ENCODE assay signal across 30 cellular contexts in genomic region chrX:70354726-70355125, GRCh38.
"Had no signal": no experiment of that assay in that cellular context is flagged by ENCODE, and none has a peak within 500 bp of the region (broad histone marks: within the 10 kb centered on the region; RNA-seq: fewer than 3 reads in every experiment).

No MANE protein-coding gene starts in this region.

- H3K27ac ChIP-seq: adrenal gland, brain microvascular endothelial cell, coronary artery, epithelial cell of prostate, esophagus squamous epithelium, WERI-Rb-1 had no signal

- H3K27me3 Mint-ChIP-seq: activated B cell treated with CpG ODN at 0.5 μM for 24 hours; activated CD8-positive, alpha-beta T cell treated with anti-CD3 and anti-CD28 coated beads for 36 hours; activated naive CD4-positive, alpha-beta T cell treated with anti-CD3 and anti-CD28 coated beads, Interleukin-2, amount 50 U/mL, for 24 hours; activated naive CD8-positive, alpha-beta T cell treated with anti-CD3 and anti-CD28 coated beads for 36 hours; activated naive CD8-positive, alpha-beta T cell treated with anti-CD3 and anti-CD28 coated beads, Interleukin-2, amount 50 U/mL, for 24 hours; activated T-helper 17 cell treated with anti-CD3 and anti-CD28 coated beads, Interleukin-2, amount 50 U/mL, for 72 hours; central memory CD8-positive, alpha-beta T cell; dendritic cell treated with granulocyte-macrophage colony-stimulating factor and Interleukin-4, amounts not matched to agents 40 ng/mL and 50 ng/mL, for 4 days; effector memory CD8-positive, alpha-beta T cell; T-helper 17 cell had no signal

- ATAC-seq: activated CD4-positive, CD25-positive, alpha-beta regulatory T cell treated with anti-CD3 and anti-CD28 coated beads, Interleukin-2, amount 50 U/mL, for 24 hours; activated CD8-positive, alpha-beta T cell treated with anti-CD3 and anti-CD28 coated beads for 36 hours; activated naive CD8-positive, alpha-beta T cell treated with anti-CD3 and anti-CD28 coated beads, Interleukin-2, amount 50 U/mL, for 24 hours; activated T-cell treated with anti-CD3 and anti-CD28 coated beads, Interleukin-2, amount 50 U/mL, for 4 hours; activated T-helper 17 cell treated with anti-CD3 and anti-CD28 coated beads, Interleukin-2, amount 50 U/mL, for 72 hours; effector memory CD8-positive, alpha-beta T cell; T-helper 17 cell had no signal

- DNase-seq: activated B cell treated with CpG ODN at 0.5 μM for 24 hours; activated CD4-positive, alpha-beta T cell treated with anti-CD3 and anti-CD28 coated beads for 48 hours; activated CD4-positive, alpha-beta T cell treated with anti-CD3 and anti-CD28 coated beads, Interleukin-2, amount 50 U/mL, for 1 hour; activated CD4-positive, alpha-beta T cell treated with anti-CD3 and anti-CD28 coated beads, Interleukin-2, amount 50 U/mL, for 48 hours; activated CD8-positive, alpha-beta memory T cell treated with anti-CD3 and anti-CD28 coated beads for 24 hours; activated CD8-positive, alpha-beta T cell treated with anti-CD3 and anti-CD28 coated beads for 36 hours; activated effector memory CD4-positive, alpha-beta T cell treated with Interleukin-2 at 50 U/mL for 16 hours; activated naive CD4-positive, alpha-beta T cell treated with anti-CD3 and anti-CD28 coated beads for 36 hours; activated naive CD8-positive, alpha-beta T cell treated with anti-CD3 and anti-CD28 coated beads for 36 hours; activated naive CD8-positive, alpha-beta T cell treated with anti-CD3 and anti-CD28 coated beads, Interleukin-2, amount 50 U/mL, for 24 hours; activated T-cell treated with anti-CD3 and anti-CD28 coated beads, Interleukin-2, amount 50 U/mL, for 4 hours; adrenal gland; brain microvascular endothelial cell; effector CD4-positive, alpha-beta T cell; effector memory CD8-positive, alpha-beta T cell; esophagus squamous epithelium; foreskin fibroblast; head of caudate nucleus; T-helper 1 cell; T-helper 17 cell; T1000; WERI-Rb-1 had no signal

- H3K4me1 ChIP-seq: adrenal gland, esophagus squamous epithelium had no signal

- H3K9me3 ChIP-seq: adrenal gland had no signal

- H3K9me3 Mint-ChIP-seq: activated B cell treated with CpG ODN at 0.5 μM for 24 hours; activated CD8-positive, alpha-beta T cell treated with anti-CD3 and anti-CD28 coated beads for 36 hours; activated naive CD4-positive, alpha-beta T cell treated with anti-CD3 and anti-CD28 coated beads for 36 hours; activated naive CD4-positive, alpha-beta T cell treated with anti-CD3 and anti-CD28 coated beads, Interleukin-2, amount 50 U/mL, for 24 hours; activated naive CD8-positive, alpha-beta T cell treated with anti-CD3 and anti-CD28 coated beads for 36 hours; activated naive CD8-positive, alpha-beta T cell treated with anti-CD3 and anti-CD28 coated beads, Interleukin-2, amount 50 U/mL, for 24 hours; activated T-cell treated with anti-CD3 and anti-CD28 coated beads, Interleukin-2, amount 50 U/mL, for 4 hours; activated T-helper 17 cell treated with anti-CD3 and anti-CD28 coated beads, Interleukin-2, amount 50 U/mL, for 72 hours; central memory CD8-positive, alpha-beta T cell; dendritic cell treated with granulocyte-macrophage colony-stimulating factor and Interleukin-4, amounts not matched to agents 40 ng/mL and 50 ng/mL, for 4 days; effector memory CD8-positive, alpha-beta T cell; T-helper 2 cell treated with Interferon-gamma antibody and Interleukin-4, amounts not matched to agents 5 μg/mL and 100 μg/mL, for 36 hours had no signal

- H3K27ac Mint-ChIP-seq: activated B cell treated with CpG ODN at 0.5 μM for 24 hours; activated CD8-positive, alpha-beta T cell treated with anti-CD3 and anti-CD28 coated beads for 36 hours; activated naive CD4-positive, alpha-beta T cell treated with anti-CD3 and anti-CD28 coated beads for 36 hours; activated naive CD4-positive, alpha-beta T cell treated with anti-CD3 and anti-CD28 coated beads, Interleukin-2, amount 50 U/mL, for 24 hours; activated naive CD8-positive, alpha-beta T cell treated with anti-CD3 and anti-CD28 coated beads for 36 hours; activated naive CD8-positive, alpha-beta T cell treated with anti-CD3 and anti-CD28 coated beads, Interleukin-2, amount 50 U/mL, for 24 hours; activated T-helper 17 cell treated with anti-CD3 and anti-CD28 coated beads, Interleukin-2, amount 50 U/mL, for 72 hours; dendritic cell treated with granulocyte-macrophage colony-stimulating factor and Interleukin-4, amounts not matched to agents 40 ng/mL and 50 ng/mL, for 4 days; T-helper 17 cell; T-helper 2 cell treated with Interferon-gamma antibody and Interleukin-4, amounts not matched to agents 5 μg/mL and 100 μg/mL, for 36 hours had no signal

- H3K4me3 Mint-ChIP-seq: activated B cell treated with CpG ODN at 0.5 μM for 24 hours; activated CD8-positive, alpha-beta T cell treated with anti-CD3 and anti-CD28 coated beads for 36 hours; activated naive CD4-positive, alpha-beta T cell treated with anti-CD3 and anti-CD28 coated beads for 36 hours; activated naive CD4-positive, alpha-beta T cell treated with anti-CD3 and anti-CD28 coated beads, Interleukin-2, amount 50 U/mL, for 24 hours; activated naive CD8-positive, alpha-beta T cell treated with anti-CD3 and anti-CD28 coated beads for 36 hours; activated naive CD8-positive, alpha-beta T cell treated with anti-CD3 and anti-CD28 coated beads, Interleukin-2, amount 50 U/mL, for 24 hours; activated T-cell treated with anti-CD3 and anti-CD28 coated beads, Interleukin-2, amount 50 U/mL, for 4 hours; activated T-helper 17 cell treated with anti-CD3 and anti-CD28 coated beads, Interleukin-2, amount 50 U/mL, for 72 hours; central memory CD8-positive, alpha-beta T cell; dendritic cell treated with granulocyte-macrophage colony-stimulating factor and Interleukin-4, amounts not matched to agents 40 ng/mL and 50 ng/mL, for 4 days; effector memory CD8-positive, alpha-beta T cell; T-helper 17 cell; T-helper 2 cell treated with Interferon-gamma antibody and Interleukin-4, amounts not matched to agents 5 μg/mL and 100 μg/mL, for 36 hours had no signal

- H3K4me1 Mint-ChIP-seq: activated B cell treated with CpG ODN at 0.5 μM for 24 hours; activated naive CD4-positive, alpha-beta T cell treated with anti-CD3 and anti-CD28 coated beads, Interleukin-2, amount 50 U/mL, for 24 hours; activated naive CD8-positive, alpha-beta T cell treated with anti-CD3 and anti-CD28 coated beads for 36 hours; activated naive CD8-positive, alpha-beta T cell treated with anti-CD3 and anti-CD28 coated beads, Interleukin-2, amount 50 U/mL, for 24 hours; activated T-helper 17 cell treated with anti-CD3 and anti-CD28 coated beads, Interleukin-2, amount 50 U/mL, for 72 hours; central memory CD8-positive, alpha-beta T cell; T-helper 17 cell had no signal

- H3K36me3 ChIP-seq: adrenal gland, brain microvascular endothelial cell, esophagus squamous epithelium had no signal

- H3K36me3 Mint-ChIP-seq: activated naive CD4-positive, alpha-beta T cell treated with anti-CD3 and anti-CD28 coated beads, Interleukin-2, amount 50 U/mL, for 24 hours had no signal

- H3K27me3 ChIP-seq: brain microvascular endothelial cell, esophagus squamous epithelium had no signal

- H3K4me3 ChIP-seq: adrenal gland, coronary artery, esophagus squamous epithelium had no signal
